In the genomic region with DNA sequence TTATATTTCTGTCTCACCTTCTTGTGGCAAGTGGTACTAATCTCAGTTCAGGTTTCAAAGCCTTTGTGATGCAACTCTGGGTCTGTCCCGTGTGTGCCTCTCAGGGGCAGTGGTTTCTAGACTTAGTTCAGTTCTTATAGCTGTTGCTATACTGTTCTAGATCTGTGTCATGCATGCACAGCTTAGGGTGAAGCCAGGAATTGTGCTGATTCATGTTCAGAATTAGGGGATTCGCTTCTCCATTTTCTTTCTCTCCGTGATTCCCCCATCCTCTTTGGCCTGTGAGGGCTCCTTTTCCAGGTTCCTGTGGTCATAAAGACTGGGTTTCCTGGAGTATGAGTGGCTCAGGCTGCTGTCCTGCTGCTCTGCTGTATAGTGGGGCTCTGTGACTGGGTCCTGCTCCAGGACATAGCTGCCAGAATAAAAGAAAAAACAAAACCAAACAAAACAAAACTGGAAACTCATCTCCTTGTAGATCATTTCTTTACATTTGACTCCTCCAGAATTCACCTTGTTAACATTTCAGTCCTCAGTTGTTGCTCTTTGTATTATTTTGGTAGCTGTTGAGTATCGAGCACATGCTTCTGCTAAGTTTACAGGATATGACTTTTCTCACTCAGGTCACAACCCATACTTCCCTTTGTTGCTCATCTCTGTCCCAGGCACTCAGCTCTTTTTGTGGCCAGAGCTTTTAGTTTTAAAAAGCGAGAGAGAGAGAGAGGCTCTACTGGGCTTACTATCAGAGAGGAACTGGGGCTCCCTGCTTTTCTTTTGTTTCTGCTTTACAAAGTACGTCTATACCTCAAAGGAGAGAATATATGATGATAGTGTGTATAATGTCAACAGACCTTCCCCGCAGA, we compare ENCODE assay signal across 1 cellular context.
A peak's percentile ranks its signal among the peaks of the same experiment; 100 is the strongest.
TF ChIP-seq lines count a peak whose summit lies in the region.

No MANE protein-coding gene starts in this region.

TF ChIP-seq in HepG2, 621 proteins besides CTCF, POLR2A, EP300 and RAD21 (continued from another document and continues in another):
- TF ChIP-seq LCORL (IDR thresholded peaks at IDR 0.05) = no peak
- TF ChIP-seq LCORL (CRISPR knock-in tag; IDR thresholded peaks at IDR 0.05) = 0 out of 2 replicates have a peak, but pooled peaks have one; percentile 41
- TF ChIP-seq, protein P1, sequence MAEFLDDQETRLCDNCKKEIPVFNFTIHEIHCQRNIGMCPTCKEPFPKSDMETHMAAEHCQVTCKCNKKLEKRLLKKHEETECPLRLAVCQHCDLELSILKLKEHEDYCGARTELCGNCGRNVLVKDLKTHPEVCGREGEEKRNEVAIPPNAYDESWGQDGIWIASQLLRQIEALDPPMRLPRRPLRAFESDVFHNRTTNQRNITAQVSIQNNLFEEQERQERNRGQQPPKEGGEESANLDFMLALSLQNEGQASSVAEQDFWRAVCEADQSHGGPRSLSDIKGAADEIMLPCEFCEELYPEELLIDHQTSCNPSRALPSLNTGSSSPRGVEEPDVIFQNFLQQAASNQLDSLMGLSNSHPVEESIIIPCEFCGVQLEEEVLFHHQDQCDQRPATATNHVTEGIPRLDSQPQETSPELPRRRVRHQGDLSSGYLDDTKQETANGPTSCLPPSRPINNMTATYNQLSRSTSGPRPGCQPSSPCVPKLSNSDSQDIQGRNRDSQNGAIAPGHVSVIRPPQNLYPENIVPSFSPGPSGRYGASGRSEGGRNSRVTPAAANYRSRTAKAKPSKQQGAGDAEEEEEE (CRISPR knock-in tag; IDR thresholded peaks at IDR 0.05; ENCODE audit: borderline replicate concordance) = peak; percentile 14; the same call in 1 of the 2 replicates
- TF ChIP-seq SIX4 (CRISPR knock-in tag; IDR thresholded peaks at IDR 0.05) = peak; percentile 88; the same call in 1 of the 2 replicates
- 0 out of 2 replicates have a peak, but pooled peaks have one; percentile 41 for TF ChIP-seq ZMYM4 (CRISPR knock-in tag; IDR thresholded peaks at IDR 0.05)
- no peak for TF ChIP-seq NFKBIZ (CRISPR knock-in tag; IDR thresholded peaks at IDR 0.05)
- TF ChIP-seq, protein P2, sequence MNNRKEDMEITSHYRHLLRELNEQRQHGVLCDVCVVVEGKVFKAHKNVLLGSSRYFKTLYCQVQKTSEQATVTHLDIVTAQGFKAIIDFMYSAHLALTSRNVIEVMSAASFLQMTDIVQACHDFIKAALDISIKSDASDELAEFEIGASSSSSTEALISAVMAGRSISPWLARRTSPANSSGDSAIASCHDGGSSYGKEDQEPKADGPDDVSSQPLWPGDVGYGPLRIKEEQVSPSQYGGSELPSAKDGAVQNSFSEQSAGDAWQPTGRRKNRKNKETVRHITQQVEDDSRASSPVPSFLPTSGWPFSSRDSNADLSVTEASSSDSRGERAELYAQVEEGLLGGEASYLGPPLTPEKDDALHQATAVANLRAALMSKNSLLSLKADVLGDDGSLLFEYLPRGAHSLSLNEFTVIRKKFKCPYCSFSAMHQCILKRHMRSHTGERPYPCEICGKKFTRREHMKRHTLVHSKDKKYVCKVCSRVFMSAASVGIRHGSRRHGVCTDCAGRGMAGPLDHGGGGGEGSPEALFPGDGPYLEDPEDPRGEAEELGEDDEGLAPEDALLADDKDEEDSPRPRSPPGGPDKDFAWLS (CRISPR knock-in tag; IDR thresholded peaks at IDR 0.05; ENCODE audit: borderline replicate concordance) = no peak
- TF ChIP-seq, protein P3, sequence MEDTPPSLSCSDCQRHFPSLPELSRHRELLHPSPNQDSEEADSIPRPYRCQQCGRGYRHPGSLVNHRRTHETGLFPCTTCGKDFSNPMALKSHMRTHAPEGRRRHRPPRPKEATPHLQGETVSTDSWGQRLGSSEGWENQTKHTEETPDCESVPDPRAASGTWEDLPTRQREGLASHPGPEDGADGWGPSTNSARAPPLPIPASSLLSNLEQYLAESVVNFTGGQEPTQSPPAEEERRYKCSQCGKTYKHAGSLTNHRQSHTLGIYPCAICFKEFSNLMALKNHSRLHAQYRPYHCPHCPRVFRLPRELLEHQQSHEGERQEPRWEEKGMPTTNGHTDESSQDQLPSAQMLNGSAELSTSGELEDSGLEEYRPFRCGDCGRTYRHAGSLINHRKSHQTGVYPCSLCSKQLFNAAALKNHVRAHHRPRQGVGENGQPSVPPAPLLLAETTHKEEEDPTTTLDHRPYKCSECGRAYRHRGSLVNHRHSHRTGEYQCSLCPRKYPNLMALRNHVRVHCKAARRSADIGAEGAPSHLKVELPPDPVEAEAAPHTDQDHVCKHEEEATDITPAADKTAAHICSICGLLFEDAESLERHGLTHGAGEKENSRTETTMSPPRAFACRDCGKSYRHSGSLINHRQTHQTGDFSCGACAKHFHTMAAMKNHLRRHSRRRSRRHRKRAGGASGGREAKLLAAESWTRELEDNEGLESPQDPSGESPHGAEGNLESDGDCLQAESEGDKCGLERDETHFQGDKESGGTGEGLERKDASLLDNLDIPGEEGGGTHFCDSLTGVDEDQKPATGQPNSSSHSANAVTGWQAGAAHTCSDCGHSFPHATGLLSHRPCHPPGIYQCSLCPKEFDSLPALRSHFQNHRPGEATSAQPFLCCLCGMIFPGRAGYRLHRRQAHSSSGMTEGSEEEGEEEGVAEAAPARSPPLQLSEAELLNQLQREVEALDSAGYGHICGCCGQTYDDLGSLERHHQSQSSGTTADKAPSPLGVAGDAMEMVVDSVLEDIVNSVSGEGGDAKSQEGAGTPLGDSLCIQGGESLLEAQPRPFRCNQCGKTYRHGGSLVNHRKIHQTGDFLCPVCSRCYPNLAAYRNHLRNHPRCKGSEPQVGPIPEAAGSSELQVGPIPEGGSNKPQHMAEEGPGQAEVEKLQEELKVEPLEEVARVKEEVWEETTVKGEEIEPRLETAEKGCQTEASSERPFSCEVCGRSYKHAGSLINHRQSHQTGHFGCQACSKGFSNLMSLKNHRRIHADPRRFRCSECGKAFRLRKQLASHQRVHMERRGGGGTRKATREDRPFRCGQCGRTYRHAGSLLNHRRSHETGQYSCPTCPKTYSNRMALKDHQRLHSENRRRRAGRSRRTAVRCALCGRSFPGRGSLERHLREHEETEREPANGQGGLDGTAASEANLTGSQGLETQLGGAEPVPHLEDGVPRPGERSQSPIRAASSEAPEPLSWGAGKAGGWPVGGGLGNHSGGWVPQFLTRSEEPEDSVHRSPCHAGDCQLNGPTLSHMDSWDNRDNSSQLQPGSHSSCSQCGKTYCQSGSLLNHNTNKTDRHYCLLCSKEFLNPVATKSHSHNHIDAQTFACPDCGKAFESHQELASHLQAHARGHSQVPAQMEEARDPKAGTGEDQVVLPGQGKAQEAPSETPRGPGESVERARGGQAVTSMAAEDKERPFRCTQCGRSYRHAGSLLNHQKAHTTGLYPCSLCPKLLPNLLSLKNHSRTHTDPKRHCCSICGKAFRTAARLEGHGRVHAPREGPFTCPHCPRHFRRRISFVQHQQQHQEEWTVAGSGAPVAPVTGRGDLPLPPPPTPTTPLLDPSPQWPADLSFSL (CRISPR knock-in tag; IDR thresholded peaks at IDR 0.05) = peak; percentile 31; the same call in 1 of the 2 replicates
- no peak for TF ChIP-seq JUND (CRISPR knock-in tag; IDR thresholded peaks at IDR 0.05)
- peak; percentile 63; the same call in 1 of the 2 replicates for TF ChIP-seq ZNF501 (CRISPR knock-in tag; IDR thresholded peaks at IDR 0.05)
- peak in 1 of 2 experiments; percentile 79; a peak in 2 of 4 replicates for TF ChIP-seq MAFK (conservative IDR thresholded peaks at IDR 0.05 in 1 of 2, IDR thresholded peaks at IDR 0.05 in 1 of 2; ENCODE audit: low read length in 2 of 2)
- TF ChIP-seq NFE2 (CRISPR knock-in tag; IDR thresholded peaks at IDR 0.05) = peak; percentile 56; the same call in 1 of the 2 replicates
- TF ChIP-seq, protein P4, sequence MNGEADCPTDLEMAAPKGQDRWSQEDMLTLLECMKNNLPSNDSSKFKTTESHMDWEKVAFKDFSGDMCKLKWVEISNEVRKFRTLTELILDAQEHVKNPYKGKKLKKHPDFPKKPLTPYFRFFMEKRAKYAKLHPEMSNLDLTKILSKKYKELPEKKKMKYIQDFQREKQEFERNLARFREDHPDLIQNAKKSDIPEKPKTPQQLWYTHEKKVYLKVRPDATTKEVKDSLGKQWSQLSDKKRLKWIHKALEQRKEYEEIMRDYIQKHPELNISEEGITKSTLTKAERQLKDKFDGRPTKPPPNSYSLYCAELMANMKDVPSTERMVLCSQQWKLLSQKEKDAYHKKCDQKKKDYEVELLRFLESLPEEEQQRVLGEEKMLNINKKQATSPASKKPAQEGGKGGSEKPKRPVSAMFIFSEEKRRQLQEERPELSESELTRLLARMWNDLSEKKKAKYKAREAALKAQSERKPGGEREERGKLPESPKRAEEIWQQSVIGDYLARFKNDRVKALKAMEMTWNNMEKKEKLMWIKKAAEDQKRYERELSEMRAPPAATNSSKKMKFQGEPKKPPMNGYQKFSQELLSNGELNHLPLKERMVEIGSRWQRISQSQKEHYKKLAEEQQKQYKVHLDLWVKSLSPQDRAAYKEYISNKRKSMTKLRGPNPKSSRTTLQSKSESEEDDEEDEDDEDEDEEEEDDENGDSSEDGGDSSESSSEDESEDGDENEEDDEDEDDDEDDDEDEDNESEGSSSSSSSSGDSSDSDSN (CRISPR knock-in tag; IDR thresholded peaks at IDR 0.05) = no peak
- TF ChIP-seq ZNF331 (CRISPR knock-in tag; IDR thresholded peaks at IDR 0.05) = peak; percentile 53; the same call in 1 of the 2 replicates
- peak; percentile 52; the same call in 1 of the 2 replicates for TF ChIP-seq HNF4A (CRISPR knock-in tag; IDR thresholded peaks at IDR 0.05)
- TF ChIP-seq IRF2 (CRISPR knock-in tag; IDR thresholded peaks at IDR 0.05) = 0 out of 2 replicates have a peak, but pooled peaks have one; percentile 4
- TF ChIP-seq MAFF (IDR thresholded peaks at IDR 0.05; ENCODE audit: low read depth, low read length) = peak; percentile 44; the same call in 1 of the 2 replicates
- TF ChIP-seq ERF (CRISPR knock-in tag; IDR thresholded peaks at IDR 0.05) = no peak
- no peak for TF ChIP-seq TOE1 (CRISPR knock-in tag; IDR thresholded peaks at IDR 0.05)
- TF ChIP-seq, protein P5, sequence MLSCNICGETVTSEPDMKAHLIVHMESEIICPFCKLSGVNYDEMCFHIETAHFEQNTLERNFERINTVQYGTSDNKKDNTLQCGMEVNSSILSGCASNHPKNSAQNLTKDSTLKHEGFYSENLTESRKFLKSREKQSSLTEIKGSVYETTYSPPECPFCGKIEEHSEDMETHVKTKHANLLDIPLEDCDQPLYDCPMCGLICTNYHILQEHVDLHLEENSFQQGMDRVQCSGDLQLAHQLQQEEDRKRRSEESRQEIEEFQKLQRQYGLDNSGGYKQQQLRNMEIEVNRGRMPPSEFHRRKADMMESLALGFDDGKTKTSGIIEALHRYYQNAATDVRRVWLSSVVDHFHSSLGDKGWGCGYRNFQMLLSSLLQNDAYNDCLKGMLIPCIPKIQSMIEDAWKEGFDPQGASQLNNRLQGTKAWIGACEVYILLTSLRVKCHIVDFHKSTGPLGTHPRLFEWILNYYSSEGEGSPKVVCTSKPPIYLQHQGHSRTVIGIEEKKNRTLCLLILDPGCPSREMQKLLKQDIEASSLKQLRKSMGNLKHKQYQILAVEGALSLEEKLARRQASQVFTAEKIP (CRISPR knock-in tag; IDR thresholded peaks at IDR 0.05; ENCODE audit: borderline replicate concordance) = no peak
- TF ChIP-seq, protein P6, sequence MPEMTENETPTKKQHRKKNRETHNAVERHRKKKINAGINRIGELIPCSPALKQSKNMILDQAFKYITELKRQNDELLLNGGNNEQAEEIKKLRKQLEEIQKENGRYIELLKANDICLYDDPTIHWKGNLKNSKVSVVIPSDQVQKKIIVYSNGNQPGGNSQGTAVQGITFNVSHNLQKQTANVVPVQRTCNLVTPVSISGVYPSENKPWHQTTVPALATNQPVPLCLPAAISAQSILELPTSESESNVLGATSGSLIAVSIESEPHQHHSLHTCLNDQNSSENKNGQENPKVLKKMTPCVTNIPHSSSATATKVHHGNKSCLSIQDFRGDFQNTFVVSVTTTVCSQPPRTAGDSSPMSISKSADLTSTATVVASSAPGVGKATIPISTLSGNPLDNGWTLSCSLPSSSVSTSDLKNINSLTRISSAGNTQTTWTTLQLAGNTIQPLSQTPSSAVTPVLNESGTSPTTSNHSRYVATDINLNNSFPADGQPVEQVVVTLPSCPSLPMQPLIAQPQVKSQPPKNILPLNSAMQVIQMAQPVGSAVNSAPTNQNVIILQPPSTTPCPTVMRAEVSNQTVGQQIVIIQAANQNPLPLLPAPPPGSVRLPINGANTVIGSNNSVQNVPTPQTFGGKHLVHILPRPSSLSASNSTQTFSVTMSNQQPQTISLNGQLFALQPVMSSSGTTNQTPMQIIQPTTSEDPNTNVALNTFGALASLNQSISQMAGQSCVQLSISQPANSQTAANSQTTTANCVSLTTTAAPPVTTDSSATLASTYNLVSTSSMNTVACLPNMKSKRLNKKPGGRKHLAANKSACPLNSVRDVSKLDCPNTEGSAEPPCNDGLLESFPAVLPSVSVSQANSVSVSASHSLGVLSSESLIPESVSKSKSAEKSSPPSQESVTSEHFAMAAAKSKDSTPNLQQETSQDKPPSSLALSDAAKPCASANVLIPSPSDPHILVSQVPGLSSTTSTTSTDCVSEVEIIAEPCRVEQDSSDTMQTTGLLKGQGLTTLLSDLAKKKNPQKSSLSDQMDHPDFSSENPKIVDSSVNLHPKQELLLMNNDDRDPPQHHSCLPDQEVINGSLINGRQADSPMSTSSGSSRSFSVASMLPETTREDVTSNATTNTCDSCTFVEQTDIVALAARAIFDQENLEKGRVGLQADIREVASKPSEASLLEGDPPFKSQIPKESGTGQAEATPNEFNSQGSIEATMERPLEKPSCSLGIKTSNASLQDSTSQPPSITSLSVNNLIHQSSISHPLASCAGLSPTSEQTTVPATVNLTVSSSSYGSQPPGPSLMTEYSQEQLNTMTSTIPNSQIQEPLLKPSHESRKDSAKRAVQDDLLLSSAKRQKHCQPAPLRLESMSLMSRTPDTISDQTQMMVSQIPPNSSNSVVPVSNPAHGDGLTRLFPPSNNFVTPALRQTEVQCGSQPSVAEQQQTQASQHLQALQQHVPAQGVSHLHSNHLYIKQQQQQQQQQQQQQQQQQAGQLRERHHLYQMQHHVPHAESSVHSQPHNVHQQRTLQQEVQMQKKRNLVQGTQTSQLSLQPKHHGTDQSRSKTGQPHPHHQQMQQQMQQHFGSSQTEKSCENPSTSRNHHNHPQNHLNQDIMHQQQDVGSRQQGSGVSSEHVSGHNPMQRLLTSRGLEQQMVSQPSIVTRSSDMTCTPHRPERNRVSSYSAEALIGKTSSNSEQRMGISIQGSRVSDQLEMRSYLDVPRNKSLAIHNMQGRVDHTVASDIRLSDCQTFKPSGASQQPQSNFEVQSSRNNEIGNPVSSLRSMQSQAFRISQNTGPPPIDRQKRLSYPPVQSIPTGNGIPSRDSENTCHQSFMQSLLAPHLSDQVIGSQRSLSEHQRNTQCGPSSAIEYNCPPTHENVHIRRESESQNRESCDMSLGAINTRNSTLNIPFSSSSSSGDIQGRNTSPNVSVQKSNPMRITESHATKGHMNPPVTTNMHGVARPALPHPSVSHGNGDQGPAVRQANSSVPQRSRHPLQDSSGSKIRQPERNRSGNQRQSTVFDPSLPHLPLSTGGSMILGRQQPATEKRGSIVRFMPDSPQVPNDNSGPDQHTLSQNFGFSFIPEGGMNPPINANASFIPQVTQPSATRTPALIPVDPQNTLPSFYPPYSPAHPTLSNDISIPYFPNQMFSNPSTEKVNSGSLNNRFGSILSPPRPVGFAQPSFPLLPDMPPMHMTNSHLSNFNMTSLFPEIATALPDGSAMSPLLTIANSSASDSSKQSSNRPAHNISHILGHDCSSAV (CRISPR knock-in tag; IDR thresholded peaks at IDR 0.05; ENCODE audit: borderline replicate concordance) = no peak
- 0 out of 2 replicates have a peak, but pooled peaks have one; percentile 24 for TF ChIP-seq ZNF335 (CRISPR knock-in tag; IDR thresholded peaks at IDR 0.05)
- peak; percentile 17; the same call in 1 of the 2 replicates for TF ChIP-seq MED1 (CRISPR knock-in tag; IDR thresholded peaks at IDR 0.05)
- 0 out of 2 replicates have a peak, but pooled peaks have one; percentile 12 for TF ChIP-seq POGZ (CRISPR knock-in tag; IDR thresholded peaks at IDR 0.05)
